In genomic region chr2:11056614-11057013, GRCh38 we compare ENCODE assay signal across 12 cellular contexts.
DNase-seq lines count a peak whose midpoint lies in the region; ATAC-seq and TF ChIP-seq lines count a peak whose summit lies in the region.
"Had no signal": no experiment of that assay in that cellular context is flagged by ENCODE, and none has a peak within 500 bp of the region (broad histone marks: within the 10 kb centered on the region; RNA-seq: fewer than 3 reads in every experiment).

No MANE protein-coding gene starts in this region.

- no peaks in the 10 kb centered on the region for H3K36me3 ChIP-seq in kidney epithelial cell (ENCODE audit: control insufficient read depth, insufficient read depth, low read length)
- no peaks in the 10 kb centered on the region for H3K36me3 ChIP-seq in lower lobe of right lung

- TF ChIP-seq CTCF in kidney epithelial cell (IDR thresholded peaks at IDR 0.05; ENCODE audit: insufficient read depth, low read length, poor library complexity, severe bottlenecking) (no peak), lower lobe of right lung (IDR thresholded peaks at IDR 0.05) (no peak)

- DNase-seq in DMS79 treated with DMSO at 0.1 percent for 48 hours (lab: John Stamatoyannopoulos, UW) (peak; percentile 99), NCI-H1105 (lab: John Stamatoyannopoulos, UW) (peak; percentile 82), T1000 (lab: John Stamatoyannopoulos, UW) (peak; percentile 8), kidney epithelial cell (ENCODE audit: low read depth) (peak; percentile 88), NCI-H2081 (lab: John Stamatoyannopoulos, UW) (no peak), NOMO-1 (lab: John Stamatoyannopoulos, UW; ENCODE audit: unreplicated experiment in 2 of 2) (no peak), lower lobe of right lung (no peak), GM19240 (ENCODE audit: insufficient read length, low spot score) (no peak)
- DNase-seq: effector memory CD8-positive, alpha-beta T cell; left ventricle myocardium superior; MM.1S had no signal

- intact Hi-C loops in lower lobe of right lung (cut with DNase I): no loop called here

- H3K4me1 ChIP-seq in lower lobe of right lung: no peaks in the 10 kb centered on the region

- H3K9me3 ChIP-seq in lower lobe of right lung: peaks cover 9% of the 10 kb centered on the region

- no peak overlapping the region for H3K27ac ChIP-seq in lower lobe of right lung

- no peak for ATAC-seq in lower lobe of right lung
- ATAC-seq: activated T-helper 17 cell treated with anti-CD3 and anti-CD28 coated beads, Interleukin-2, amount 50 U/mL, for 72 hours; effector memory CD8-positive, alpha-beta T cell; left ventricle myocardium superior had no signal

- H3K4me3 ChIP-seq in kidney epithelial cell (ENCODE audit: low read depth, low read length) (no peak overlapping the region), lower lobe of right lung (no peak overlapping the region)

- peaks cover 4% of the 10 kb centered on the region for H3K27me3 ChIP-seq in kidney epithelial cell (ENCODE audit: control insufficient read depth, insufficient read depth, low read length)
- no peaks in the 10 kb centered on the region for H3K27me3 ChIP-seq in lower lobe of right lung (ENCODE audit: low read depth)

Comparison
In these comparisons a context has a peak if more than half of its experiments do, and no peak if none do; other contexts are left out.
1. DNase-seq: peak in DMS79 treated with DMSO at 0.1 percent for 48 hours (single experiment), NCI-H1105 (single experiment), T1000 (single experiment) and kidney epithelial cell (single experiment); none in NCI-H2081 (0 of 2), NOMO-1 (0 of 2), lower lobe of right lung (single experiment) and GM19240 (single experiment).